1 cellular context compared by ENCODE assay signal in genomic region chr3:126344380-126345041, GRCh38.
TF ChIP-seq lines count a peak whose summit lies in the region.

No MANE protein-coding gene starts in this region.

TF ChIP-seq in SK-N-SH, 30 proteins besides CTCF, POLR2A, EP300 and RAD21 (continued from another document):
- TF ChIP-seq NFIC (IDR thresholded peaks at IDR 0.05; ENCODE audit: borderline replicate concordance), result no peak
- TF ChIP-seq NRF1 (IDR thresholded peaks at IDR 0.05; ENCODE audit: low read depth, low read length), result no peak
- TF ChIP-seq FOSL2 (IDR thresholded peaks at IDR 0.05; ENCODE audit: borderline replicate concordance, low read depth), result no peak
- no peak for TF ChIP-seq YY1 (IDR thresholded peaks at IDR 0.05; ENCODE audit: low read depth)
- TF ChIP-seq POLR2AphosphoS5 (IDR thresholded peaks at IDR 0.05; ENCODE audit: low read depth, low read length), result no peak
- no peak for TF ChIP-seq USF2 (IDR thresholded peaks at IDR 0.05; ENCODE audit: borderline replicate concordance, low read depth, low read length)
- no peak for TF ChIP-seq EZH2phosphoT487 (IDR thresholded peaks at IDR 0.05; ENCODE audit: borderline replicate concordance, low read depth)
- TF ChIP-seq MAX (IDR thresholded peaks at IDR 0.05; ENCODE audit: low read depth), result no peak
- TF ChIP-seq REST (IDR thresholded peaks at IDR 0.05; ENCODE audit: low read depth, low read length), result no peak
- TF ChIP-seq RXRA (IDR thresholded peaks at IDR 0.05; ENCODE audit: borderline replicate concordance, low read depth), result no peak
- TF ChIP-seq USF1 (IDR thresholded peaks at IDR 0.05; ENCODE audit: borderline replicate concordance, low read depth), result no peak
- TF ChIP-seq SMC3 (IDR thresholded peaks at IDR 0.05; ENCODE audit: low read depth, low read length), result no peak
- no peak for TF ChIP-seq RFX5 (IDR thresholded peaks at IDR 0.05; ENCODE audit: low read length)
- no peak for TF ChIP-seq MXI1 (IDR thresholded peaks at IDR 0.05; ENCODE audit: low read depth, low read length)
- TF ChIP-seq GABPA (IDR thresholded peaks at IDR 0.05; ENCODE audit: low read depth), result no peak
